ENCODE assay signal across 15 cellular contexts in the genomic region with DNA sequence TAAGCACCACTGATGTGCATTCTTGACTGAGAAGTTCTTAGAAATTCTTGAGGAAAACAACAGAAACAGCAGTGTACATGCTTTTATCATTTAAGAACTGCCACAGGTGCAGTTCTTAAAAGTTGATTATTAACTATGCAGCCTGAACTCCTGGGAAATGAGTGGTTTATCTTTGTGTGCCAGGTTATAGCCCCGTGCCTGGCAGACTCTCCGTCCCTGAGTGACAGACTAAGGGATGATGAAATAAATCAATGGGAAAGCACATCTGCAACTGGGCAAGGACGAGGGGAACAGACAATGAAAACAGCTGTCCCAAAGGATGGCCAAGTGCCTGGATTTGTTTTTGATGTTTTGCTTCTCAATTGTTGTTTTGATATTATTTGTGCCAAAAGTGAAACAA.
DNase-seq lines count a peak whose midpoint lies in the region; ATAC-seq and TF ChIP-seq lines count a peak whose summit lies in the region.
"Had no signal": no experiment of that assay in that cellular context is flagged by ENCODE, and none has a peak within 500 bp of the region (broad histone marks: within the 10 kb centered on the region; RNA-seq: fewer than 3 reads in every experiment).

No MANE protein-coding gene starts in this region.

- H3K4me1 Mint-ChIP-seq in GM23338, result peaks cover 24% of the 10 kb centered on the region
- peaks cover 18% of the 10 kb centered on the region for H3K4me1 Mint-ChIP-seq in WTC11
- H3K4me1 Mint-ChIP-seq: activated CD4-positive, alpha-beta T cell treated with anti-CD3 and anti-CD28 coated beads for 36 hours had no signal

- H3K27ac ChIP-seq in GM23338 (ENCODE audit: low read depth), result no peak overlapping the region
- no peak overlapping the region for H3K27ac ChIP-seq in prostate gland

- no peak for TF ChIP-seq CTCF in GM23338 (conservative IDR thresholded peaks at IDR 0.05; ENCODE audit: low read depth in 2 of 2)
- TF ChIP-seq CTCF in WTC11 (IDR thresholded peaks at IDR 0.05), result no peak
- no peak for TF ChIP-seq CTCF in prostate gland (IDR thresholded peaks at IDR 0.05)

- no peak for TF ChIP-seq POLR2A in prostate gland (IDR thresholded peaks at IDR 0.05)

- ATAC-seq in GM23338 (no peak), WTC11 (no peak), HG03571 (IDR thresholded peaks at IDR 0.05; ENCODE audit: unreplicated experiment) (no peak)
- ATAC-seq: activated CD4-positive, alpha-beta T cell treated with anti-CD3 and anti-CD28 coated beads for 36 hours; activated T-helper 17 cell treated with anti-CD3 and anti-CD28 coated beads, Interleukin-2, amount 50 U/mL, for 72 hours had no signal

- H3K4me1 ChIP-seq in GM23338 (ENCODE audit: insufficient read depth) (peaks cover 16% of the 10 kb centered on the region), prostate gland (replicated peaks) (no peaks in the 10 kb centered on the region)

- H3K9me3 Mint-ChIP-seq in GM23338 (no peaks in the 10 kb centered on the region), WTC11 (0 out of 2 replicates have a peak, but pooled peaks cover 3% of the 10 kb centered on the region)
- H3K9me3 Mint-ChIP-seq: activated T-helper 17 cell treated with anti-CD3 and anti-CD28 coated beads, Interleukin-2, amount 50 U/mL, for 72 hours; CD14-positive monocyte had no signal

- no peak overlapping the region for H3K4me3 ChIP-seq in GM23338
- H3K4me3 ChIP-seq in prostate gland, result no peak overlapping the region

- intact Hi-C loops in prostate gland (cut with DNase I), result no loop called here
- intact Hi-C loops in cardiac septum (cut with DNase I), result no loop called here

- POLR2A ChIA-PET in WTC11 (lab: Charles Lee), result interaction anchor here (0.7 kb wide), 1 partner anchor 14 kb away, joined by 3 read pairs; no protein-coding TSS in a partner anchor

- H3K27me3 ChIP-seq in GM23338 (ENCODE audit: insufficient read depth) (no peaks in the 10 kb centered on the region), prostate gland (replicated peaks; ENCODE audit: insufficient read depth) (no peaks in the 10 kb centered on the region)

- no peaks in the 10 kb centered on the region for H3K36me3 ChIP-seq in GM23338 (ENCODE audit: insufficient read depth)
- no peaks in the 10 kb centered on the region for H3K36me3 ChIP-seq in prostate gland

- H3K36me3 Mint-ChIP-seq in GM23338 (ENCODE audit: low read depth) (no peaks in the 10 kb centered on the region), WTC11 (no peaks in the 10 kb centered on the region)
- H3K36me3 Mint-ChIP-seq: CD14-positive monocyte had no signal

- peak overlapping the region; percentile 55; the same call in 1 of the 2 replicates for H3K27ac Mint-ChIP-seq in GM23338
- peak overlapping the region; percentile 75; the same call in 1 of the 2 replicates for H3K27ac Mint-ChIP-seq in WTC11
- H3K27ac Mint-ChIP-seq: activated CD4-positive, alpha-beta T cell treated with anti-CD3 and anti-CD28 coated beads for 36 hours; activated T-helper 17 cell treated with anti-CD3 and anti-CD28 coated beads, Interleukin-2, amount 50 U/mL, for 72 hours; CD14-positive monocyte had no signal

- peaks cover 11% of the 10 kb centered on the region; the same call in 1 of the 2 replicates for H3K9me2 ChIP-seq in GM23338 (ENCODE audit: insufficient read depth)

- DNase-seq in GM23338 (ENCODE audit: low spot score) (no peak), WTC11 (ENCODE audit: low spot score) (no peak), kidney glomerular epithelial cell (lab: John Stamatoyannopoulos, UW) (peak; percentile 52), prostate gland (ENCODE audit: low spot score) (peak; percentile 31), D341Med (ENCODE audit: low spot score) (no peak), cardiac septum (ENCODE audit: low spot score) (no peak)
- DNase-seq in effector CD4-positive, alpha-beta T cell, result no peak
- DNase-seq: activated CD4-positive, alpha-beta T cell treated with anti-CD3 and anti-CD28 coated beads for 36 hours; central memory CD4-positive, alpha-beta T cell; GF-D8; Karpas-422; NCI-H2029 treated with DMSO at 0.1 percent for 48 hours had no signal

- no peaks in the 10 kb centered on the region for H3K9me3 ChIP-seq in prostate gland

- 27% methylated on average over 3 of the region's 3 CpGs for WGBS in prostate gland

- CTCF ChIA-PET in WTC11 (lab: Charles Lee), result interaction anchor here (1.5 kb wide), 1 partner anchor 22 kb away, joined by 4 read pairs; no protein-coding TSS in a partner anchor

- H4K20me1 ChIP-seq in GM23338 (replicated peaks; ENCODE audit: insufficient read depth), result no peaks in the 10 kb centered on the region

- H3K79me2 ChIP-seq in GM23338 (replicated peaks; ENCODE audit: insufficient read depth), result no peaks in the 10 kb centered on the region

- H3K4me2 ChIP-seq in GM23338, result peak overlapping the region; percentile 36

- H2AFZ ChIP-seq in GM23338, result peak overlapping the region; percentile 53; the same call in 1 of the 2 replicates

- H3K4me3 Mint-ChIP-seq in GM23338 (no peak overlapping the region; the same call in 2 of the 3 replicates), WTC11 (no peak overlapping the region)
- H3K4me3 Mint-ChIP-seq: activated CD4-positive, alpha-beta T cell treated with anti-CD3 and anti-CD28 coated beads for 36 hours; activated T-helper 17 cell treated with anti-CD3 and anti-CD28 coated beads, Interleukin-2, amount 50 U/mL, for 72 hours; CD14-positive monocyte had no signal

- H3F3A ChIP-seq in GM23338 (replicated peaks; ENCODE audit: low read depth), result no peaks in the 10 kb centered on the region

- H3K27me3 Mint-ChIP-seq in GM23338 (ENCODE audit: insufficient read depth, low read depth, poor library complexity) (no peaks in the 10 kb centered on the region), WTC11 (ENCODE audit: low read depth) (no peaks in the 10 kb centered on the region; the same call in 1 of the 2 replicates)
- H3K27me3 Mint-ChIP-seq: activated CD4-positive, alpha-beta T cell treated with anti-CD3 and anti-CD28 coated beads for 36 hours had no signal

TF ChIP-seq in GM23338, 12 proteins besides CTCF, POLR2A, EP300 and RAD21 (continues in another document):
- TF ChIP-seq ZNF331 (CRISPR knock-in tag; IDR thresholded peaks at IDR 0.05; ENCODE audit: low read depth) (no peak), EZH2phosphoT487 (IDR thresholded peaks at IDR 0.05; ENCODE audit: unreplicated experiment) (no peak), JUNB (IDR thresholded peaks at IDR 0.05; ENCODE audit: unreplicated experiment) (no peak), EZH2 (IDR thresholded peaks at IDR 0.05; ENCODE audit: low read depth, unreplicated experiment) (no peak), STAT1 (IDR thresholded peaks at IDR 0.05; ENCODE audit: unreplicated experiment) (no peak)

TF ChIP-seq in WTC11, 78 proteins besides CTCF, POLR2A, EP300 and RAD21:
- TF ChIP-seq, protein P1, sequence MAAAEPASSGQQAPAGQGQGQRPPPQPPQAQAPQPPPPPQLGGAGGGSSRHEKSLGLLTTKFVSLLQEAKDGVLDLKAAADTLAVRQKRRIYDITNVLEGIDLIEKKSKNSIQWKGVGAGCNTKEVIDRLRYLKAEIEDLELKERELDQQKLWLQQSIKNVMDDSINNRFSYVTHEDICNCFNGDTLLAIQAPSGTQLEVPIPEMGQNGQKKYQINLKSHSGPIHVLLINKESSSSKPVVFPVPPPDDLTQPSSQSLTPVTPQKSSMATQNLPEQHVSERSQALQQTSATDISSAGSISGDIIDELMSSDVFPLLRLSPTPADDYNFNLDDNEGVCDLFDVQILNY (CRISPR knock-in tag; IDR thresholded peaks at IDR 0.05), result no peak
- TF ChIP-seq GABPB1 (CRISPR knock-in tag; IDR thresholded peaks at IDR 0.05), result peak; percentile 93
TF ChIP-seq in WTC11: peak in this region for 1.

Comparison
In these comparisons a context has a peak if more than half of its experiments do, and no peak if none do; other contexts are left out.
1. DNase-seq: peak in kidney glomerular epithelial cell (single experiment) and prostate gland (single experiment); none in GM23338 (single experiment), WTC11 (single experiment), D341Med (single experiment), effector CD4-positive, alpha-beta T cell (single experiment) and cardiac septum (single experiment).